ENCODE assay signal across 20 cellular contexts in the genomic region with DNA sequence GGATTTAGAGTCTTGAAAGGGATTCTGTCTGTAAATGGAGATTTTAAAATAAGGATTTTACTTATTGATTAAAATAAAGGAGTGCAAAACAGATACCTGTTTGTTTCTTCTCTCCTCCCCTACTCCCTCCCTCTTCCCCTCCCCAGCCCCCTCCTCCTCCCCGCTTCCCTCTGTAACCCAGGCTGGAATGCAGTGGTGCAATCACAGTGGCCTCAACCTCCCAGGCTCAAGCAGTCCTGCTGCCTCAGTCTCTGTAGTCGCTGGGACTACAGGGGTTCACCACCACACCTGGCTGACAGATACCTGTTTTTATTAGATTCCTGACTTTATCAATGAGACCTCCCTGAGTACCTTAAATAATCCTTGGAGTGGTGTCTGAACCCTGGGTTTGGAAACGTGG. TPM values are rescaled to one million over a fixed set of nuclear protein-coding genes. Genes with fewer than 3 reads are reported as not detected.
"Had no signal": no experiment of that assay in that cellular context is flagged by ENCODE, and none has a peak within 500 bp of the region (broad histone marks: within the 10 kb centered on the region; RNA-seq: fewer than 3 reads in every experiment).

No MANE protein-coding gene starts in this region.

- H3K4me3 ChIP-seq: psoas muscle, testis, upper lobe of left lung had no signal

- DNase-seq: activated B cell treated with CpG ODN at 0.5 μM for 24 hours; activated CD4-positive, alpha-beta T cell treated with anti-CD3 and anti-CD28 coated beads for 48 hours; activated CD8-positive, alpha-beta memory T cell treated with anti-CD3 and anti-CD28 coated beads, Interleukin-2, amount 50 U/mL, for 4 hours; activated CD8-positive, alpha-beta T cell treated with anti-CD3 and anti-CD28 coated beads, Interleukin-2, amount 10 ng/mL, durations not matched to agents 7 days and 5 days; activated gamma-delta T cell; activated T-cell treated with anti-CD3 and anti-CD28 coated beads, Interleukin-2, amount 50 U/mL, for 48 hours; amygdala; central memory CD4-positive, alpha-beta T cell; effector CD8-positive, alpha-beta T cell; kidney; psoas muscle; stimulated activated naive CD8-positive, alpha-beta T cell treated with anti-CD3 and anti-CD28 coated beads, Interleukin-15, amount 100 ng/mL, for 72 hours; T-helper 2 cell; testis; upper lobe of left lung had no signal

- H3K4me3 Mint-ChIP-seq: activated B cell treated with CpG ODN at 0.5 μM for 24 hours; activated CD8-positive, alpha-beta T cell treated with anti-CD3 and anti-CD28 coated beads, Interleukin-2, amount 10 ng/mL, durations not matched to agents 7 days and 5 days; brain; neural crest cell; stimulated activated naive CD8-positive, alpha-beta T cell treated with anti-CD3 and anti-CD28 coated beads, Interleukin-15, amount 100 ng/mL, for 72 hours had no signal

- ATAC-seq: activated CD8-positive, alpha-beta T cell treated with anti-CD3 and anti-CD28 coated beads, Interleukin-2, amount 10 ng/mL, durations not matched to agents 7 days and 5 days; activated naive CD4-positive, alpha-beta T cell treated with anti-CD3 and anti-CD28 coated beads, Interleukin-2, amount 50 U/mL, for 72 hours; psoas muscle; sciatic nerve; stimulated activated naive CD8-positive, alpha-beta T cell treated with anti-CD3 and anti-CD28 coated beads, Interleukin-15, amount 100 ng/mL, for 72 hours had no signal

- H3K4me1 ChIP-seq: psoas muscle, testis had no signal

- H3K4me1 Mint-ChIP-seq: activated B cell treated with CpG ODN at 0.5 μM for 24 hours; neural crest cell; stimulated activated naive CD8-positive, alpha-beta T cell treated with anti-CD3 and anti-CD28 coated beads, Interleukin-15, amount 100 ng/mL, for 72 hours had no signal

- H3K27ac Mint-ChIP-seq: activated B cell treated with CpG ODN at 0.5 μM for 24 hours; activated CD8-positive, alpha-beta T cell treated with anti-CD3 and anti-CD28 coated beads, Interleukin-2, amount 10 ng/mL, durations not matched to agents 7 days and 5 days; activated naive CD4-positive, alpha-beta T cell treated with anti-CD3 and anti-CD28 coated beads, Interleukin-2, amount 50 U/mL, for 72 hours; stimulated activated naive CD8-positive, alpha-beta T cell treated with anti-CD3 and anti-CD28 coated beads, Interleukin-15, amount 100 ng/mL, for 72 hours had no signal

- H3K27me3 ChIP-seq: testis, upper lobe of left lung had no signal

- H3K9me3 Mint-ChIP-seq: activated B cell treated with CpG ODN at 0.5 μM for 24 hours; activated naive CD4-positive, alpha-beta T cell treated with anti-CD3 and anti-CD28 coated beads, Interleukin-2, amount 50 U/mL, for 72 hours; brain; neural crest cell; stimulated activated naive CD8-positive, alpha-beta T cell treated with anti-CD3 and anti-CD28 coated beads, Interleukin-15, amount 100 ng/mL, for 72 hours had no signal

- H3K27ac ChIP-seq: psoas muscle, testis, upper lobe of left lung had no signal

- H3K9me3 ChIP-seq: psoas muscle, testis, upper lobe of left lung had no signal

RNA-seq across cellular contexts. Expression of a gene that starts 57.1 kb away (rescaled TPM):
- total RNA-seq: activated CD8-positive, alpha-beta T cell treated with anti-CD3 and anti-CD28 coated beads, Interleukin-2, amount 10 ng/mL, durations not matched to agents 7 days and 5 days; osteocyte had no signal
